Comparison of ENCODE assay signal across 8 cellular contexts in the genomic region with DNA sequence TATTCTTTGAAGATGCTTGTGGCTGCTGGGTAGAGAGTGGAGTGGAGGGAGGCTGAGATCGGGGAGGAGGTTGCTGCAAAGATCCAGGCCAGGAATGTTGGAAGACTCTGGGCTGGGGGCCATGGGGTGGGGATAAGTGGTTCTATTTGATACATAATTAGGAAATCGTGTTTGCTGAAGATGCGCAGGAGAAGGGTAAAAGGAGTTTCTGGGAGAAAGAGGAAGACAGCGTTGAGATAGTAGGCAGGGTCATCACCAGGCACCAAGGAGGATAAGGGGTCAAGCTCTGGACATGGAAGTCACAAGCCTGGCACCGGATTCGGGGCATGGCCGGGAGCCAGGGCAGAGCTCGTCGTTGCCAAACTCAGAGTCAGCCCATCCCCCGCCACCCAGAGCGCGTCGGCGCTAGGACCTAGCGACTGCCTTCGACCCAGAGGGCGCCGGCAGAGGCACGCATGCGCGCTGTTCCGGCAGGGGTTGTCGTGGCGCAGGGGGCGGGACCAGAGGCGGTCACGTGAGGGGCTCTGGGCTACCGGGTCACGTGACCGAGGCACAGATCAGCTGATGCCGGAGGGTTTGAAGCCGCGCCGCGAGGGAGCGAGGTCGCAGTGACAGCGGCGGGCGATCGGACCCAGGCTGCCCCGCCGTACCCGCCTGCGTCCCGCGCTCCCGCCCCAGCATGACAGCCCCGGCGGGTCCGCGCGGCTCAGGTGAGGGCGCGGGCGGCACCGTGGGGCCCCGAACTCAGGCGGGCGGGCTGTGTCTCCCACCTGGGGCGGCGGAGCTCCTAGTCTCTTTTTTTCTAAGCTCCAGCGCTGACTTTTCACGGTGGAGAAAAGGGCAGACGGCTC. TPM values are rescaled to one million over a fixed set of nuclear protein-coding genes. Genes with fewer than 3 reads are reported as not detected.
DNase-seq lines count a peak whose midpoint lies in the region; ATAC-seq and TF ChIP-seq lines count a peak whose summit lies in the region.

A gene (plus strand): TSS at position 553 of the 851 bp plus-strand sequence. CDS start 127 bp downstream, at position 680.

- H3K4me3 ChIP-seq in BLaER1 (peak within 1 kb of the TSS; percentile 86), liver (ENCODE audit: low read depth in 1 of 3, low read length in 3 of 3) (peak within 1 kb of the TSS; percentile 49 to 72 (median 69))

- H3K27ac Mint-ChIP-seq in dendritic cell treated with granulocyte-macrophage colony-stimulating factor and Interleukin-4, amounts not matched to agents 40 ng/mL and 50 ng/mL, for 4 days = peak within 1 kb of the TSS; percentile 72

- peak; percentile 65 for ATAC-seq in GM19351 (IDR thresholded peaks at IDR 0.05; ENCODE audit: unreplicated experiment)
- peak; percentile 85 for ATAC-seq in HG03521 (IDR thresholded peaks at IDR 0.05; ENCODE audit: unreplicated experiment)

- H3K4me1 Mint-ChIP-seq in dendritic cell treated with granulocyte-macrophage colony-stimulating factor and Interleukin-4, amounts not matched to agents 40 ng/mL and 50 ng/mL, for 4 days (ENCODE audit: low read depth) = peaks cover 49% of the 10 kb centered on the region

- H4K20me1 ChIP-seq in BLaER1 = no peaks in the 10 kb centered on the region

- H3K9me3 ChIP-seq in BLaER1 (no peaks in the 10 kb centered on the region), liver (ENCODE audit: control insufficient read depth in 4 of 4, low read length in 3 of 4) (no peaks in the 10 kb centered on the region)

- H3K36me3 ChIP-seq in BLaER1 (peaks cover 25% of the 10 kb centered on the region), liver (ENCODE audit: control insufficient read depth in 4 of 4, insufficient read depth in 3 of 4, low read depth in 1 of 4, low read length in 3 of 4) (peaks cover 0 to 5% (median 3%) of the 10 kb centered on the region in 4 donors)

- under 1% methylated on average over 65 of the region's 65 CpGs for WGBS in liver

- peaks cover 8% of the 10 kb centered on the region for H3K27me3 Mint-ChIP-seq in dendritic cell treated with granulocyte-macrophage colony-stimulating factor and Interleukin-4, amounts not matched to agents 40 ng/mL and 50 ng/mL, for 4 days

- DNase-seq in NCI-H748 (lab: John Stamatoyannopoulos, UW; ENCODE audit: unreplicated experiment) = peak; percentile 94
- DNase-seq in activated CD4-positive, alpha-beta T cell treated with anti-CD3 and anti-CD28 coated beads, Interleukin-2, amount 50 U/mL, for 24 hours (ENCODE audit: low read depth in 1 of 2, low spot score in 1 of 2) = peak; percentile 98 to 99
- DNase-seq in stimulated activated CD4-positive, alpha-beta T cell treated with anti-CD3 and anti-CD28 coated beads, Interleukin-4, amount 100 ng/mL, for 24 hours = peak; percentile 100

- H3K4me3 Mint-ChIP-seq in dendritic cell treated with granulocyte-macrophage colony-stimulating factor and Interleukin-4, amounts not matched to agents 40 ng/mL and 50 ng/mL, for 4 days = peak within 1 kb of the TSS; percentile 81

- H3K4me1 ChIP-seq in BLaER1 (peaks cover 25% of the 10 kb centered on the region), liver (ENCODE audit: control insufficient read depth in 4 of 4, insufficient read depth in 4 of 4, low read length in 3 of 4) (peaks cover 9 to 43% (median 34%) of the 10 kb centered on the region in 4 donors)

- H3K4me2 ChIP-seq in BLaER1 = peak within 1 kb of the TSS; percentile 100

- intact Hi-C loops in dendritic cell treated with granulocyte-macrophage colony-stimulating factor and Interleukin-4, amounts not matched to agents 40 ng/mL and 50 ng/mL, for 4 days (cut with micrococcal nuclease) = loop anchor here (1.0 to 10.0 kb wide), 3 partner anchors 12 to 127 kb away; no protein-coding TSS in a partner anchor

- peaks cover 63% of the 10 kb centered on the region for H3K36me3 Mint-ChIP-seq in dendritic cell treated with granulocyte-macrophage colony-stimulating factor and Interleukin-4, amounts not matched to agents 40 ng/mL and 50 ng/mL, for 4 days (ENCODE audit: low read depth)

- H3K27ac ChIP-seq in BLaER1 (peak within 1 kb of the TSS; percentile 64), liver (ENCODE audit: low read depth in 1 of 2, low read length in 2 of 2) (peak within 1 kb of the TSS; percentile 12 to 62)

- H3K27me3 ChIP-seq in BLaER1 = no peaks in the 10 kb centered on the region
- H3K27me3 ChIP-seq in liver (ENCODE audit: control insufficient read depth in 4 of 4, insufficient read depth in 4 of 4, low read length in 3 of 4) = no peaks in the 10 kb centered on the region

- no peaks in the 10 kb centered on the region for H3K9me3 Mint-ChIP-seq in dendritic cell treated with granulocyte-macrophage colony-stimulating factor and Interleukin-4, amounts not matched to agents 40 ng/mL and 50 ng/mL, for 4 days

- TF ChIP-seq CTCF in liver (IDR thresholded peaks at IDR 0.05; ENCODE audit: low read depth, low read length, missing input control) = no peak

- H3K9ac ChIP-seq in BLaER1 (peak within 1 kb of the TSS; percentile 83), liver (ENCODE audit: low read depth in 1 of 2, low read length in 2 of 2) (peak within 1 kb of the TSS; percentile 21 to 81)

- TF ChIP-seq RAD21 in liver (IDR thresholded peaks at IDR 0.05) = peak in 1 of 2 donors; percentile 51

TF ChIP-seq in liver, 16 proteins besides CTCF, POLR2A, EP300 and RAD21:
- TF ChIP-seq JUND (IDR thresholded peaks at IDR 0.05) = no peak
- no peak for TF ChIP-seq HNF4G (IDR thresholded peaks at IDR 0.05)
- TF ChIP-seq, protein P1, sequence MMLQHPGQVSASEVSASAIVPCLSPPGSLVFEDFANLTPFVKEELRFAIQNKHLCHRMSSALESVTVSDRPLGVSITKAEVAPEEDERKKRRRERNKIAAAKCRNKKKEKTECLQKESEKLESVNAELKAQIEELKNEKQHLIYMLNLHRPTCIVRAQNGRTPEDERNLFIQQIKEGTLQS (IDR thresholded peaks at IDR 0.05) = no peak
- peak; percentile 67 to 79 for TF ChIP-seq RXRA (IDR thresholded peaks at IDR 0.05)
- peak in 1 of 2 donors; percentile 71 for TF ChIP-seq GABPA (IDR thresholded peaks at IDR 0.05 in 1 of 2, conservative IDR thresholded peaks at IDR 0.05 in 1 of 2)
- peak; percentile 77 for TF ChIP-seq NR2F2 (IDR thresholded peaks at IDR 0.05)
- TF ChIP-seq FOXA1 (IDR thresholded peaks at IDR 0.05) = peak; percentile 11
- peak; percentile 76 for TF ChIP-seq SP1 (IDR thresholded peaks at IDR 0.05)
- TF ChIP-seq YY1 (IDR thresholded peaks at IDR 0.05) = peak; percentile 96
- TF ChIP-seq, protein P2, sequence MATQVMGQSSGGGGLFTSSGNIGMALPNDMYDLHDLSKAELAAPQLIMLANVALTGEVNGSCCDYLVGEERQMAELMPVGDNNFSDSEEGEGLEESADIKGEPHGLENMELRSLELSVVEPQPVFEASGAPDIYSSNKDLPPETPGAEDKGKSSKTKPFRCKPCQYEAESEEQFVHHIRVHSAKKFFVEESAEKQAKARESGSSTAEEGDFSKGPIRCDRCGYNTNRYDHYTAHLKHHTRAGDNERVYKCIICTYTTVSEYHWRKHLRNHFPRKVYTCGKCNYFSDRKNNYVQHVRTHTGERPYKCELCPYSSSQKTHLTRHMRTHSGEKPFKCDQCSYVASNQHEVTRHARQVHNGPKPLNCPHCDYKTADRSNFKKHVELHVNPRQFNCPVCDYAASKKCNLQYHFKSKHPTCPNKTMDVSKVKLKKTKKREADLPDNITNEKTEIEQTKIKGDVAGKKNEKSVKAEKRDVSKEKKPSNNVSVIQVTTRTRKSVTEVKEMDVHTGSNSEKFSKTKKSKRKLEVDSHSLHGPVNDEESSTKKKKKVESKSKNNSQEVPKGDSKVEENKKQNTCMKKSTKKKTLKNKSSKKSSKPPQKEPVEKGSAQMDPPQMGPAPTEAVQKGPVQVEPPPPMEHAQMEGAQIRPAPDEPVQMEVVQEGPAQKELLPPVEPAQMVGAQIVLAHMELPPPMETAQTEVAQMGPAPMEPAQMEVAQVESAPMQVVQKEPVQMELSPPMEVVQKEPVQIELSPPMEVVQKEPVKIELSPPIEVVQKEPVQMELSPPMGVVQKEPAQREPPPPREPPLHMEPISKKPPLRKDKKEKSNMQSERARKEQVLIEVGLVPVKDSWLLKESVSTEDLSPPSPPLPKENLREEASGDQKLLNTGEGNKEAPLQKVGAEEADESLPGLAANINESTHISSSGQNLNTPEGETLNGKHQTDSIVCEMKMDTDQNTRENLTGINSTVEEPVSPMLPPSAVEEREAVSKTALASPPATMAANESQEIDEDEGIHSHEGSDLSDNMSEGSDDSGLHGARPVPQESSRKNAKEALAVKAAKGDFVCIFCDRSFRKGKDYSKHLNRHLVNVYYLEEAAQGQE (IDR thresholded peaks at IDR 0.05) = no peak
- TF ChIP-seq FOXA2 (IDR thresholded peaks at IDR 0.05) = no peak
- TF ChIP-seq TAF1 (conservative IDR thresholded peaks at IDR 0.05) = no peak
- peak in 1 of 2 donors; percentile 61 for TF ChIP-seq EGR1 (IDR thresholded peaks at IDR 0.05; ENCODE audit: low read depth in 2 of 2)
- TF ChIP-seq HNF4A (conservative IDR thresholded peaks at IDR 0.05) = peak; percentile 28 to 33

RNA-seq across cellular contexts. Expression of the gene that starts here (rescaled TPM):
- 10 to 100 TPM; 10.9 to 13.2 TPM for total RNA-seq in liver
- 10 to 100 TPM; 14.1 to 17.0 TPM for polyA plus RNA-seq in liver

Comparison
In these comparisons a context has a peak if more than half of its experiments do, and no peak if none do; other contexts are left out.
1. Peak in every context shown above with its lines: DNase-seq, ATAC-seq, H3K4me3 ChIP-seq and H3K27ac ChIP-seq.